1 cellular context compared by ENCODE assay signal in the genomic region with DNA sequence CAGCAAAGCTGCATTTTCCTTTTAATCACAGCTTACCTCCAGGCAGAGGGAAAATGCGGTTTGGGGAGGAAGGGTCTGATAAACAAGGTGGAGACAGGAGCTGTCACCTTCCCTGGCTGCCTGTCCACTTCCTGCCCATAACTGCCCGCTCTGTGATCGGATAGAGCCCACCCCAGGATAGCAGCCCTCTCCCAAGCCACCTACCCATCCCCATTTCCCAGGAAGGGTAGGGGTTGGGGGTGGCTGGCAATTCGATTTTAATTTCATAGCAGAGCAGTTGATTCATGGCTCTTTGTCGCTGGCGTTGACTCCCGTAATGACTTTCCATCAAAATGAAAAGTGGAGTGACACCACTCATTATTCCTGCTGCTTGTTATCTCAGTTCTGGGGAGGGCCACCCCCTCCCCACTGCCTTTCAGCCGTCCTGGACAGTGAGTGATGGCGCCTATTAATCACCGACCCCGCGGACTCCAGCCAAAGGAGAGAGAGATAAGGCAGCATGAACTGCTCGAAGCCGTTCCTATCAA.
TF ChIP-seq lines count a peak whose summit lies in the region.

No MANE protein-coding gene starts in this region.

TF ChIP-seq in K562, 482 proteins besides CTCF, POLR2A, EP300 and RAD21 (continued from another document and continues in another):
- TF ChIP-seq ILK (tag; IDR thresholded peaks at IDR 0.05; ENCODE audit: borderline replicate concordance, low read depth) (no peak), MCM2 (IDR thresholded peaks at IDR 0.05; ENCODE audit: low read depth) (no peak), CHD4 (IDR thresholded peaks at IDR 0.05; ENCODE audit: insufficient read depth, insufficient replicate concordance, low read depth, low read length, poor library complexity, severe bottlenecking) (no peak), ZNF778 (CRISPR knock-in tag; IDR thresholded peaks at IDR 0.05) (no peak), MED1 (CRISPR knock-in tag; IDR thresholded peaks at IDR 0.05; ENCODE audit: borderline replicate concordance) (no peak), CHCHD3 (CRISPR knock-in tag; IDR thresholded peaks at IDR 0.05) (no peak), RUNX1 (IDR thresholded peaks at IDR 0.05; ENCODE audit: low read depth) (no peak), SOX6 (IDR thresholded peaks at IDR 0.05) (peak; percentile 51; the same call in 1 of the 2 replicates), HNRNPUL1 (IDR thresholded peaks at IDR 0.05; ENCODE audit: low read length) (no peak), NFRKB (IDR thresholded peaks at IDR 0.05; ENCODE audit: low read depth) (no peak), E2F5 (CRISPR knock-in tag; IDR thresholded peaks at IDR 0.05) (no peak), IRF2 (CRISPR knock-in tag; IDR thresholded peaks at IDR 0.05) (no peak), CREBBP (IDR thresholded peaks at IDR 0.05; ENCODE audit: low read depth, low read length) (no peak), SRSF1 (IDR thresholded peaks at IDR 0.05; ENCODE audit: low read depth, low read length) (no peak), PHF8 (IDR thresholded peaks at IDR 0.05; ENCODE audit: borderline replicate concordance, low read length) (no peak), TGIF2 (CRISPR knock-in tag; IDR thresholded peaks at IDR 0.05) (no peak), KLF13 (tag; IDR thresholded peaks at IDR 0.05; ENCODE audit: borderline replicate concordance, low read depth) (no peak), ARID1B (IDR thresholded peaks at IDR 0.05) (peak; percentile 78), MLX (CRISPR knock-in tag; conservative IDR thresholded peaks at IDR 0.05) (no peak), NCOA6 (IDR thresholded peaks at IDR 0.05) (no peak), NR2F6 (CRISPR knock-in tag; IDR thresholded peaks at IDR 0.05) (no peak), FOXP1 (CRISPR knock-in tag; IDR thresholded peaks at IDR 0.05) (no peak), ZMIZ1 (IDR thresholded peaks at IDR 0.05; ENCODE audit: low read depth in 2 of 2, low read length in 2 of 2) (no peak), ZNF764 (CRISPR knock-in tag; IDR thresholded peaks at IDR 0.05; ENCODE audit: low read depth) (no peak), ZBTB8A (IDR thresholded peaks at IDR 0.05; ENCODE audit: partially characterized antibody) (no peak), HDAC6 (IDR thresholded peaks at IDR 0.05; ENCODE audit: low read depth, low read length) (no peak), GATA2 (CRISPR knock-in tag; IDR thresholded peaks at IDR 0.05) (peak; percentile 71), ZC3H11A (IDR thresholded peaks at IDR 0.05; ENCODE audit: low read depth, low read length) (no peak)
- TF ChIP-seq, protein P1, sequence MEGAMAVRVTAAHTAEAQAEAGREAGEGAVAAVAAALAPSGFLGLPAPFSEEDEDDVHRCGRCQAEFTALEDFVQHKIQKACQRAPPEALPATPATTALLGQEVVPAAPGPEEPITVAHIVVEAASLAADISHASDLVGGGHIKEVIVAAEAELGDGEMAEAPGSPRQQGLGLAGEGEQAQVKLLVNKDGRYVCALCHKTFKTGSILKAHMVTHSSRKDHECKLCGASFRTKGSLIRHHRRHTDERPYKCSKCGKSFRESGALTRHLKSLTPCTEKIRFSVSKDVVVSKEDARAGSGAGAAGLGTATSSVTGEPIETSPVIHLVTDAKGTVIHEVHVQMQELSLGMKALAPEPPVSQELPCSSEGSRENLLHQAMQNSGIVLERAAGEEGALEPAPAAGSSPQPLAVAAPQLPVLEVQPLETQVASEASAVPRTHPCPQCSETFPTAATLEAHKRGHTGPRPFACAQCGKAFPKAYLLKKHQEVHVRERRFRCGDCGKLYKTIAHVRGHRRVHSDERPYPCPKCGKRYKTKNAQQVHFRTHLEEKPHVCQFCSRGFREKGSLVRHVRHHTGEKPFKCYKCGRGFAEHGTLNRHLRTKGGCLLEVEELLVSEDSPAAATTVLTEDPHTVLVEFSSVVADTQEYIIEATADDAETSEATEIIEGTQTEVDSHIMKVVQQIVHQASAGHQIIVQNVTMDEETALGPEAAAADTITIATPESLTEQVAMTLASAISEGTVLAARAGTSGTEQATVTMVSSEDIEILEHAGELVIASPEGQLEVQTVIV (CRISPR knock-in tag; IDR thresholded peaks at IDR 0.05; ENCODE audit: borderline replicate concordance) = no peak
- TF ChIP-seq, protein P2, sequence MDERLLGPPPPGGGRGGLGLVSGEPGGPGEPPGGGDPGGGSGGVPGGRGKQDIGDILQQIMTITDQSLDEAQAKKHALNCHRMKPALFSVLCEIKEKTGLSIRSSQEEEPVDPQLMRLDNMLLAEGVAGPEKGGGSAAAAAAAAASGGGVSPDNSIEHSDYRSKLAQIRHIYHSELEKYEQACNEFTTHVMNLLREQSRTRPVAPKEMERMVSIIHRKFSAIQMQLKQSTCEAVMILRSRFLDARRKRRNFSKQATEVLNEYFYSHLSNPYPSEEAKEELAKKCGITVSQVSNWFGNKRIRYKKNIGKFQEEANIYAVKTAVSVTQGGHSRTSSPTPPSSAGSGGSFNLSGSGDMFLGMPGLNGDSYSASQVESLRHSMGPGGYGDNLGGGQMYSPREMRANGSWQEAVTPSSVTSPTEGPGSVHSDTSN (CRISPR knock-in tag; IDR thresholded peaks at IDR 0.05; ENCODE audit: low read depth) = peak; percentile 84
- TF ChIP-seq, protein P2 (tag; conservative IDR thresholded peaks at IDR 0.05; ENCODE audit: low read depth) = peak; percentile 100
- TF ChIP-seq, protein P3, sequence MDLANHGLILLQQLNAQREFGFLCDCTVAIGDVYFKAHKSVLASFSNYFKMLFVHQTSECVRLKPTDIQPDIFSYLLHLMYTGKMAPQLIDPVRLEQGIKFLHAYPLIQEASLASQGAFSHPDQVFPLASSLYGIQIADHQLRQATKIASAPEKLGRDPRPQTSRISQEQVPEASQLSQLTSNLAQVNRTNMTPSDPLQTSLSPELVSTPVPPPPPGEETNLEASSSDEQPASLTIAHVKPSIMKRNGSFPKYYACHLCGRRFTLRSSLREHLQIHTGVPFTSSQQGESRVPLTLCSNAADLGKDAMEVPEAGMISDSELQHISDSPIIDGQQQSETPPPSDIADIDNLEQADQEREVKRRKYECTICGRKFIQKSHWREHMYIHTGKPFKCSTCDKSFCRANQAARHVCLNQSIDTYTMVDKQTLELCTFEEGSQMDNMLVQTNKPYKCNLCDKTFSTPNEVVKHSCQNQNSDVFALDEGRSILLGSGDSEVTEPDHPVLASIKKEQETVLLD (IDR thresholded peaks at IDR 0.05) = no peak
- TF ChIP-seq, protein P4, sequence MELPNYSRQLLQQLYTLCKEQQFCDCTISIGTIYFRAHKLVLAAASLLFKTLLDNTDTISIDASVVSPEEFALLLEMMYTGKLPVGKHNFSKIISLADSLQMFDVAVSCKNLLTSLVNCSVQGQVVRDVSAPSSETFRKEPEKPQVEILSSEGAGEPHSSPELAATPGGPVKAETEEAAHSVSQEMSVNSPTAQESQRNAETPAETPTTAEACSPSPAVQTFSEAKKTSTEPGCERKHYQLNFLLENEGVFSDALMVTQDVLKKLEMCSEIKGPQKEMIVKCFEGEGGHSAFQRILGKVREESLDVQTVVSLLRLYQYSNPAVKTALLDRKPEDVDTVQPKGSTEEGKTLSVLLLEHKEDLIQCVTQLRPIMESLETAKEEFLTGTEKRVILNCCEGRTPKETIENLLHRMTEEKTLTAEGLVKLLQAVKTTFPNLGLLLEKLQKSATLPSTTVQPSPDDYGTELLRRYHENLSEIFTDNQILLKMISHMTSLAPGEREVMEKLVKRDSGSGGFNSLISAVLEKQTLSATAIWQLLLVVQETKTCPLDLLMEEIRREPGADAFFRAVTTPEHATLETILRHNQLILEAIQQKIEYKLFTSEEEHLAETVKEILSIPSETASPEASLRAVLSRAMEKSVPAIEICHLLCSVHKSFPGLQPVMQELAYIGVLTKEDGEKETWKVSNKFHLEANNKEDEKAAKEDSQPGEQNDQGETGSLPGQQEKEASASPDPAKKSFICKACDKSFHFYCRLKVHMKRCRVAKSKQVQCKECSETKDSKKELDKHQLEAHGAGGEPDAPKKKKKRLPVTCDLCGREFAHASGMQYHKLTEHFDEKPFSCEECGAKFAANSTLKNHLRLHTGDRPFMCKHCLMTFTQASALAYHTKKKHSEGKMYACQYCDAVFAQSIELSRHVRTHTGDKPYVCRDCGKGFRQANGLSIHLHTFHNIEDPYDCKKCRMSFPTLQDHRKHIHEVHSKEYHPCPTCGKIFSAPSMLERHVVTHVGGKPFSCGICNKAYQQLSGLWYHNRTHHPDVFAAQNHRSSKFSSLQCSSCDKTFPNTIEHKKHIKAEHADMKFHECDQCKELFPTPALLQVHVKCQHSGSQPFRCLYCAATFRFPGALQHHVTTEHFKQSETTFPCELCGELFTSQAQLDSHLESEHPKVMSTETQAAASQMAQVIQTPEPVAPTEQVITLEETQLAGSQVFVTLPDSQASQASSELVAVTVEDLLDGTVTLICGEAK (IDR thresholded peaks at IDR 0.05) = no peak
- TF ChIP-seq, protein P4 (CRISPR knock-in tag; IDR thresholded peaks at IDR 0.05) = no peak
- TF ChIP-seq, protein P5, sequence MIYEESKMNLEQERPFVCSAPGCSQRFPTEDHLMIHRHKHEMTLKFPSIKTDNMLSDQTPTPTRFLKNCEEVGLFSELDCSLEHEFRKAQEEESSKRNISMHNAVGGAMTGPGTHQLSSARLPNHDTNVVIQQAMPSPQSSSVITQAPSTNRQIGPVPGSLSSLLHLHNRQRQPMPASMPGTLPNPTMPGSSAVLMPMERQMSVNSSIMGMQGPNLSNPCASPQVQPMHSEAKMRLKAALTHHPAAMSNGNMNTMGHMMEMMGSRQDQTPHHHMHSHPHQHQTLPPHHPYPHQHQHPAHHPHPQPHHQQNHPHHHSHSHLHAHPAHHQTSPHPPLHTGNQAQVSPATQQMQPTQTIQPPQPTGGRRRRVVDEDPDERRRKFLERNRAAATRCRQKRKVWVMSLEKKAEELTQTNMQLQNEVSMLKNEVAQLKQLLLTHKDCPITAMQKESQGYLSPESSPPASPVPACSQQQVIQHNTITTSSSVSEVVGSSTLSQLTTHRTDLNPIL (CRISPR knock-in tag; IDR thresholded peaks at IDR 0.05) = no peak
